Comparison of ENCODE assay signal across 8 cellular contexts in the genomic region with DNA sequence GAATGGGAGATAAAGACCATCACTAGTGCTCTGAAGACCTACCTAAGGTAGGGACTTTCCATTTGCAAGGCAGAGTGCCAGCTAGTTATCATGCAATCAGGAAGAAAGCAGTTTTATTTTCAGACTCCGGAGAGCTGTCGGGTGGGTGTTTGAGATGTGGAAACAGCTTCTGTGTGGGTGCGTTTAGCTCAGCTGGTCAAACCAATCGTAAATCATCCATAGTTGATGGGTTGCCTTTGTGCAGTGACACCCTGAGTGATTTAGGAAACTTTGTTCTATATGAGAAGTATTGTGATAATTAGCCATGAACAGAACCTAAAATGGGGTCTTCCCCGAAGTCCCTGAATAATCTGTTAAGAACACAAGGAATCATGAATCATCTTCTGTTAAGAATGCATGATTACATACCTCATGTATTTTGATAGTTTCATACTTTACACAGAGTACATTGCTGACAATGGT.
DNase-seq lines count a peak whose midpoint lies in the region; ATAC-seq and TF ChIP-seq lines count a peak whose summit lies in the region.

No MANE protein-coding gene starts in this region.

- H3K4me3 ChIP-seq in cardiac muscle cell (no peak overlapping the region), right atrium auricular region (no peak overlapping the region), foreskin fibroblast (ENCODE audit: low read depth in 1 of 2, low read length in 2 of 2) (no peak overlapping the region)

- H3K4me1 Mint-ChIP-seq in mesothelial cell of epicardium, result peaks cover 51% of the 10 kb centered on the region

- no peak overlapping the region for H3K27ac ChIP-seq in cardiac muscle cell
- H3K27ac ChIP-seq in right atrium auricular region, result peak overlapping the region in 1 of 2 donors; percentile 36

- H3K27me3 Mint-ChIP-seq in mesothelial cell of epicardium (ENCODE audit: low read depth), result no peaks in the 10 kb centered on the region

- H3K4me3 Mint-ChIP-seq in mesothelial cell of epicardium, result no peak overlapping the region

- peaks cover 44% of the 10 kb centered on the region for H3K4me1 ChIP-seq in cardiac muscle cell (ENCODE audit: low read depth)
- H3K4me1 ChIP-seq in right atrium auricular region, result peaks cover 0 to 56% of the 10 kb centered on the region in 2 donors

- H3K27ac Mint-ChIP-seq in mesothelial cell of epicardium, result peak overlapping the region; percentile 47

- H3K36me3 Mint-ChIP-seq in mesothelial cell of epicardium, result no peaks in the 10 kb centered on the region

- H3K9me3 Mint-ChIP-seq in mesothelial cell of epicardium, result peaks cover 3% of the 10 kb centered on the region

- H3K36me3 ChIP-seq in cardiac muscle cell (peaks cover 5% of the 10 kb centered on the region), right atrium auricular region (no peaks in the 10 kb centered on the region)

- H3K27me3 ChIP-seq in cardiac muscle cell (no peaks in the 10 kb centered on the region), right atrium auricular region (no peaks in the 10 kb centered on the region)

- peak; percentile 36 to 38 for DNase-seq in cardiac muscle cell (ENCODE audit: low read depth in 1 of 2, low spot score in 1 of 2)
- DNase-seq in right atrium auricular region (ENCODE audit: low spot score), result no peak
- no peak for DNase-seq in mesothelial cell of epicardium (ENCODE audit: low spot score in 2 of 2, unreplicated experiment in 2 of 2)
- no peak for DNase-seq in NCI-H774 (lab: John Stamatoyannopoulos, UW)
- DNase-seq in foreskin fibroblast, result no peak
- DNase-seq in SW 1271 (lab: John Stamatoyannopoulos, UW), result no peak

- H3K9me3 ChIP-seq in cardiac muscle cell (ENCODE audit: low read depth) (no peaks in the 10 kb centered on the region), right atrium auricular region (no peaks in the 10 kb centered on the region)

- TF ChIP-seq CTCF in cardiac muscle cell (IDR thresholded peaks at IDR 0.05; ENCODE audit: low read depth, low read length) (no peak), right atrium auricular region (IDR thresholded peaks at IDR 0.05) (no peak), mesothelial cell of epicardium (IDR thresholded peaks at IDR 0.05; ENCODE audit: unreplicated experiment) (no peak), foreskin fibroblast (IDR thresholded peaks at IDR 0.05; ENCODE audit: low read depth, low read length) (no peak)

- peak; percentile 23 for ATAC-seq in HG02870 (IDR thresholded peaks at IDR 0.05; ENCODE audit: unreplicated experiment)
- ATAC-seq in SK-N-SH treated with all-trans-retinoic acid at 6 μM for 48 hours, result peak; percentile 9; the same call in 1 of the 3 replicates

TF ChIP-seq in SK-N-SH treated with all-trans-retinoic acid at 6 μM for 48 hours, 23 proteins besides CTCF, POLR2A, EP300 and RAD21:
- TF ChIP-seq ISL1 (CRISPR knock-in tag; IDR thresholded peaks at IDR 0.05), result peak; percentile 45
- no peak for TF ChIP-seq ZC3H10 (CRISPR knock-in tag; IDR thresholded peaks at IDR 0.05)

Comparison
In these comparisons a context has a peak if more than half of its experiments do, and no peak if none do; other contexts are left out.
1. DNase-seq: peak in cardiac muscle cell (2 of 2); none in right atrium auricular region (single experiment), mesothelial cell of epicardium (0 of 2), NCI-H774 (single experiment), foreskin fibroblast (0 of 2) and SW 1271 (0 of 2).